ENCODE assay signal across 8 cellular contexts in genomic region chr14:106459971-106460730, GRCh38.
DNase-seq lines count a peak whose midpoint lies in the region; ATAC-seq and TF ChIP-seq lines count a peak whose summit lies in the region.

No MANE protein-coding gene starts in this region.

- peak; percentile 32 for TF ChIP-seq CTCF in GM20000 (IDR thresholded peaks at IDR 0.05; ENCODE audit: extremely low read depth, missing control alignments)

- no peak overlapping the region for H3K4me3 ChIP-seq in aorta (ENCODE audit: low read length in 2 of 2)

- ATAC-seq in HG03469 (IDR thresholded peaks at IDR 0.05; ENCODE audit: unreplicated experiment) (no peak), GM19463 (IDR thresholded peaks at IDR 0.05; ENCODE audit: unreplicated experiment) (no peak), aorta (ENCODE audit: low FRiP score) (no peak)

- WGBS in aorta, 2 donors, result 84% methylated on average over 40 of the region's 40 CpGs

- no peaks in the 10 kb centered on the region for H3K27me3 ChIP-seq in aorta (ENCODE audit: control insufficient read depth in 1 of 2, insufficient read depth in 2 of 2, low read length in 1 of 2)

- DNase-seq in GM20000 (ENCODE audit: low spot score) (peak; percentile 80), RKO (ENCODE audit: low spot score) (peak; percentile 35), AG08396 (ENCODE audit: low spot score) (no peak), aorta (no peak)
- DNase-seq in activated effector memory CD4-positive, alpha-beta T cell treated with Interleukin-2 at 50 U/mL for 16 hours, result peak; percentile 43
- DNase-seq in stimulated activated CD4-positive, alpha-beta T cell treated with anti-CD3 and anti-CD28 coated beads, TNF-alpha, amount 100 ng/mL, for 48 hours (ENCODE audit: low read depth in 3 of 3), result peak; percentile 41 to 63 (median 55)

- no peaks in the 10 kb centered on the region for H3K4me1 ChIP-seq in aorta (ENCODE audit: control insufficient read depth in 1 of 2, insufficient read depth in 2 of 2, low read length in 2 of 2)

- intact Hi-C loops in aorta (cut with DNase I), result no loop called here

- H3K27ac ChIP-seq in aorta (ENCODE audit: low read depth in 1 of 2, low read length in 2 of 2), result no peak overlapping the region

- no peaks in the 10 kb centered on the region for H3K9me3 ChIP-seq in aorta (ENCODE audit: control insufficient read depth, low read length)

- no peaks in the 10 kb centered on the region for H3K36me3 ChIP-seq in aorta (ENCODE audit: control insufficient read depth in 1 of 2, insufficient read depth in 2 of 2, low read length in 1 of 2)

Comparison
In these comparisons a context has a peak if more than half of its experiments do, and no peak if none do; other contexts are left out.
1. DNase-seq: peak in GM20000 (single experiment), RKO (single experiment), activated effector memory CD4-positive, alpha-beta T cell treated with Interleukin-2 at 50 U/mL for 16 hours (single experiment) and stimulated activated CD4-positive, alpha-beta T cell treated with anti-CD3 and anti-CD28 coated beads, TNF-alpha, amount 100 ng/mL, for 48 hours (3 of 3); none in AG08396 (single experiment) and aorta (0 of 2).